In genomic region chr21:38659936-38660332, GRCh38 we compare ENCODE assay signal across 12 cellular contexts.
DNase-seq lines count a peak whose midpoint lies in the region; ATAC-seq, FAIRE-seq and TF ChIP-seq lines count a peak whose summit lies in the region.
"Had no signal": no experiment of that assay in that cellular context is flagged by ENCODE, and none has a peak within 500 bp of the region (broad histone marks: within the 10 kb centered on the region; RNA-seq: fewer than 3 reads in every experiment).

No MANE protein-coding gene starts in this region.

- H3K4me2 ChIP-seq in HepG2 (ENCODE audit: low read depth, low read length) = no peak overlapping the region

- peak overlapping the region in 1 of 3 experiments; percentile 78 for H3K27ac Mint-ChIP-seq in nephron
- H3K27ac Mint-ChIP-seq: IgD-negative memory B cell had no signal

- H3K4me1 ChIP-seq in right lobe of liver (peaks cover 0 to 6% (median 0%) of the 10 kb centered on the region in 4 donors), HepG2 (ENCODE audit: insufficient read depth, low read length) (no peaks in the 10 kb centered on the region), colonic mucosa (no peaks in the 10 kb centered on the region), vagina (peaks cover 13% of the 10 kb centered on the region)

- no peaks in the 10 kb centered on the region for H3K9me3 ChIP-seq in right lobe of liver
- no peaks in the 10 kb centered on the region for H3K9me3 ChIP-seq in HepG2 (ENCODE audit: low read length)
- no peaks in the 10 kb centered on the region for H3K9me3 ChIP-seq in colonic mucosa
- no peaks in the 10 kb centered on the region for H3K9me3 ChIP-seq in vagina

- CTCF ChIA-PET in HepG2 (lab: Yijun Ruan, JAX; ENCODE audit: low intra/inter-chr PET ratio, low total read pairs) = no interaction called here

- no peak for TF ChIP-seq POLR2A in right lobe of liver (IDR thresholded peaks at IDR 0.05)
- no peak for TF ChIP-seq POLR2A in HepG2 (IDR thresholded peaks at IDR 0.05; ENCODE audit: insufficient read depth in 1 of 2, low read depth in 2 of 2, low read length in 2 of 2)
- no peak for TF ChIP-seq POLR2A in vagina (IDR thresholded peaks at IDR 0.05)

- no TSS peak for BruUV-seq in HepG2 (replicated peaks; lab: Mats Ljungman, UMichigan)

- H3K79me2 ChIP-seq in HepG2 (ENCODE audit: insufficient read depth, low read length) = no peaks in the 10 kb centered on the region

- WGBS in right lobe of liver (ENCODE audit: insufficient coverage, low coverage, low lambda C conversion rate, missing lambda C conversion rate) = no CpG with 5 or more reads among the region's 16 CpGs
- 48% methylated on average over 16 of the region's 16 CpGs for WGBS in HepG2 (ENCODE audit: low lambda C conversion rate)

- TF ChIP-seq CTCF in right lobe of liver (IDR thresholded peaks at IDR 0.05) = no peak
- no peak for TF ChIP-seq CTCF in HepG2 (CRISPR knock-in tag; IDR thresholded peaks at IDR 0.05)
- no peak for TF ChIP-seq CTCF in colonic mucosa (IDR thresholded peaks at IDR 0.05)
- no peak for TF ChIP-seq CTCF in nephron (IDR thresholded peaks at IDR 0.05; ENCODE audit: unreplicated experiment in 3 of 3)
- no peak for TF ChIP-seq CTCF in vagina (IDR thresholded peaks at IDR 0.05)

- H3K36me3 Mint-ChIP-seq in nephron (ENCODE audit: low read depth) = no peaks in the 10 kb centered on the region

- H3K27me3 Mint-ChIP-seq in nephron (ENCODE audit: low read depth) = peaks cover 92% of the 10 kb centered on the region

- intact Hi-C loops in right lobe of liver (cut with DNase I) (no loop called here), HepG2 (cut with micrococcal nuclease; ENCODE audit: unreplicated experiment) (no loop called here), colonic mucosa (cut with DNase I) (no loop called here), vagina (cut with DNase I) (no loop called here)

- POLR2A ChIA-PET in HepG2 (lab: Yijun Ruan, JAX) = no interaction called here

- H4K20me1 ChIP-seq in HepG2 (ENCODE audit: insufficient read depth, low read length) = no peaks in the 10 kb centered on the region

- H3K4me3 Mint-ChIP-seq in nephron = peak overlapping the region; percentile 80 to 92 (median 90)

- TF ChIP-seq RAD21 in HepG2 (CRISPR knock-in tag; IDR thresholded peaks at IDR 0.05) = no peak

- peaks cover 3 to 26% of the 10 kb centered on the region in 2 donors for H3K27me3 ChIP-seq in right lobe of liver
- peaks cover 4 to 61% of the 10 kb centered on the region in 2 experiments; a peak in 3 of 5 replicates for H3K27me3 ChIP-seq in HepG2 (ENCODE audit: control insufficient read depth in 1 of 2, insufficient read depth in 2 of 2, low read length in 2 of 2)
- H3K27me3 ChIP-seq in colonic mucosa = peaks cover 11% of the 10 kb centered on the region
- H3K27me3 ChIP-seq in vagina = no peaks in the 10 kb centered on the region

- DNase-seq in right lobe of liver (no peak), HepG2 (ENCODE audit: low spot score) (no peak), colonic mucosa (no peak), vagina (ENCODE audit: extremely low spot score in 2 of 2) (no peak), AG20443 (ENCODE audit: low spot score) (no peak), NCI-H1092 (lab: John Stamatoyannopoulos, UW) (no peak)
- DNase-seq: NCI-H2171, RPMI8226 had no signal

- H3K4me3 ChIP-seq in right lobe of liver = peak overlapping the region in 2 of 3 donors; percentile 23 to 42
- no peak overlapping the region for H3K4me3 ChIP-seq in HepG2 (replicated peaks in 1 of 3; ENCODE audit: insufficient read depth in 1 of 3, low read depth in 2 of 3, low read length in 3 of 3)
- H3K4me3 ChIP-seq in colonic mucosa = peak overlapping the region; percentile 46
- peak overlapping the region; percentile 52 to 56 for H3K4me3 ChIP-seq in vagina

- in situ Hi-C loops in HepG2 (cut with HindIII; ENCODE audit: extremely low pct_ligation_motif_present, low pct_unique_long_range_greater_than_20kb) = no loop called here

- FAIRE-seq in HepG2 (lab: Jason Lieb, UNC) = no peak

- no peaks in the 10 kb centered on the region for H3K36me3 ChIP-seq in right lobe of liver
- H3K36me3 ChIP-seq in HepG2 (replicated peaks in 1 of 2; ENCODE audit: control insufficient read depth in 1 of 2, insufficient read depth in 2 of 2, low read length in 2 of 2) = no peaks in the 10 kb centered on the region
- no peaks in the 10 kb centered on the region for H3K36me3 ChIP-seq in colonic mucosa
- no peaks in the 10 kb centered on the region for H3K36me3 ChIP-seq in vagina

- no peak for TF ChIP-seq EP300 in HepG2 (IDR thresholded peaks at IDR 0.05; ENCODE audit: low read depth in 2 of 2, low read length in 2 of 2)
- no peak for TF ChIP-seq EP300 in HepG2 (CRISPR knock-in tag; IDR thresholded peaks at IDR 0.05; ENCODE audit: borderline replicate concordance)

- H3K9me3 Mint-ChIP-seq in nephron = no peaks in the 10 kb centered on the region
- H3K9me3 Mint-ChIP-seq: IgD-negative memory B cell had no signal

- H3K9ac ChIP-seq in HepG2 (ENCODE audit: insufficient read depth, low read depth, low read length) (no peak overlapping the region), colonic mucosa (ENCODE audit: low read depth in 2 of 2, low read length in 2 of 2) (no peak overlapping the region)

- H3K27ac ChIP-seq in right lobe of liver (no peak overlapping the region), HepG2 (ENCODE audit: extremely low read length, insufficient read depth, low read length) (no peak overlapping the region), colonic mucosa (no peak overlapping the region), vagina (peak overlapping the region; percentile 54)
- H3K27ac ChIP-seq: C4-2B had no signal

- no peak for ATAC-seq in right lobe of liver
- no peak for ATAC-seq in HepG2
- ATAC-seq in HG02678 (IDR thresholded peaks at IDR 0.05; ENCODE audit: unreplicated experiment) = no peak

- H2AFZ ChIP-seq in HepG2 (ENCODE audit: low read length) = no peak overlapping the region

- H3K4me1 Mint-ChIP-seq in nephron = peaks cover 23% of the 10 kb centered on the region

TF ChIP-seq in HepG2, 621 proteins besides CTCF, POLR2A, EP300 and RAD21 (continues in another document):
- no peak for TF ChIP-seq ZBTB49 (CRISPR knock-in tag; IDR thresholded peaks at IDR 0.05; ENCODE audit: borderline replicate concordance)
- TF ChIP-seq NCOR1 (IDR thresholded peaks at IDR 0.05; ENCODE audit: borderline replicate concordance, low read length) = no peak
- TF ChIP-seq ZSCAN31 (CRISPR knock-in tag; IDR thresholded peaks at IDR 0.05; ENCODE audit: low read depth) = no peak
- no peak for TF ChIP-seq ZNF782 (CRISPR knock-in tag; IDR thresholded peaks at IDR 0.05; ENCODE audit: borderline replicate concordance)
- no peak for TF ChIP-seq ATRX (CRISPR knock-in tag; IDR thresholded peaks at IDR 0.05; ENCODE audit: borderline replicate concordance)
- no peak for TF ChIP-seq PAF1 (CRISPR knock-in tag; IDR thresholded peaks at IDR 0.05)
- no peak for TF ChIP-seq ZNF7 (CRISPR knock-in tag; IDR thresholded peaks at IDR 0.05)
- TF ChIP-seq ZNF766 (CRISPR knock-in tag; IDR thresholded peaks at IDR 0.05; ENCODE audit: borderline replicate concordance) = no peak
- no peak for TF ChIP-seq HOXD1 (CRISPR knock-in tag; IDR thresholded peaks at IDR 0.05)
- no peak for TF ChIP-seq GZF1 (CRISPR knock-in tag; IDR thresholded peaks at IDR 0.05)
- no peak for TF ChIP-seq CEBPB (IDR thresholded peaks at IDR 0.05; ENCODE audit: borderline replicate concordance, low read depth, low read length)
- no peak for TF ChIP-seq MTF2 (CRISPR knock-in tag; IDR thresholded peaks at IDR 0.05; ENCODE audit: borderline replicate concordance)
- no peak for TF ChIP-seq RBFOX2 (IDR thresholded peaks at IDR 0.05; ENCODE audit: low read depth, low read length)
- TF ChIP-seq ZNF879 (CRISPR knock-in tag; IDR thresholded peaks at IDR 0.05) = no peak

Comparison
In these comparisons a context has a peak if more than half of its experiments do, and no peak if none do; other contexts are left out.
1. H3K4me3 ChIP-seq: peak in right lobe of liver (2 of 3), colonic mucosa (single experiment) and vagina (2 of 2); none in HepG2 (0 of 3).